Comparison of ENCODE assay signal across 9 cellular contexts in the genomic region with DNA sequence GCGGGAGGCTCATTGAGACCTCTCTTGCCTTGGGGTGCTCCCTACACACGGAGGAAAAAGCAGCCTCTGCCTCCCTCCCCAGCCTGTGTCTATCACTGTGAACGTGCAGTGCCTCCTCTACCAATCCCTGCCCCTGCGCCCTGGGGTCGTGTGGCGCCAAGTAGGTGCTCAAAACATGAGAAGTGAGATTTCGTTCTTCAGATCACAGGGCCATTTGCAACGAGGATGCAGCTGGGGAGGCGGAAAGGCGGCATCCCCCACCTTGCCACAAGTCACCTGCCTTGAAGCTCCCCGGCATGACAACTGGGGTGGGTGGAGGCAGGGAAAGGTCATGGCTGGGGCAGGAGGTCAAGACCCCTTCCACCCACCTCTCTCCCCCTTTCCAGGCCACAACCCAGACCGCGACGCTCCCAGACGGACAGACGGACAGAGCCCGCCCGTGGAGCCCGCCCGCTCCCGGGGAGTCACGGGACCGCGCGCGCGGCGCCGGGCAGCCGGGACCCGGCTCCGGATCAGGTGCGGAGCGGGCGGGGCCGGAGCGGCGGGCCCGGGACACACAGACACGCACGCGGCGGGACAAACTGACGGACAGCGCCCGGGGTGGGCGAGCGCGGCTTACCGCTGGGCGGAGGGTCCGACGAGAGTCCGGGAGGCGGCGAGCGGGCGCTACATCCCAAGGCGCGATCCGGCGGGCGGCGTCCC. TPM values are rescaled to one million over a fixed set of nuclear protein-coding genes. Genes with fewer than 3 reads are reported as not detected.
A peak's percentile ranks its signal among the peaks of the same experiment; 100 is the strongest.
DNase-seq lines count a peak whose midpoint lies in the region; ATAC-seq, FAIRE-seq and TF ChIP-seq lines count a peak whose summit lies in the region.
"Had no signal": no experiment of that assay in that cellular context is flagged by ENCODE, and none has a peak within 500 bp of the region (broad histone marks: within the 10 kb centered on the region; RNA-seq: fewer than 3 reads in every experiment).

No MANE protein-coding gene starts in this region.

- FAIRE-seq in GM19239 (lab: Jason Lieb, UNC), result no peak

- no peaks in the 10 kb centered on the region for H3K9me3 ChIP-seq in colonic mucosa

- H3K36me3 ChIP-seq in BJ (ENCODE audit: control insufficient read depth, insufficient read depth, low read length) (no peaks in the 10 kb centered on the region), colonic mucosa (no peaks in the 10 kb centered on the region)

- POLR2A ChIA-PET in BJ (lab: Charles Lee), result no interaction called here

- H3K36me3 Mint-ChIP-seq in IgD-negative memory B cell, result peaks cover 4% of the 10 kb centered on the region
- H3K36me3 Mint-ChIP-seq in nephron progenitor cell (ENCODE audit: low read depth), result no peaks in the 10 kb centered on the region

- peaks cover 66% of the 10 kb centered on the region for H3K27me3 Mint-ChIP-seq in IgD-negative memory B cell
- H3K27me3 Mint-ChIP-seq in nephron progenitor cell (ENCODE audit: low read depth, poor library complexity), result peaks cover 63% of the 10 kb centered on the region

- CTCF ChIA-PET in BJ (lab: Yijun Ruan, JAX), result interaction anchor here (0.6 to 1.8 kb wide), 2 partner anchors 8 to 9 kb away, joined by 3 to 6 read pairs; no protein-coding TSS in a partner anchor

- ATAC-seq in GM18867 (IDR thresholded peaks at IDR 0.05; ENCODE audit: unreplicated experiment) (no peak), GM19328 (IDR thresholded peaks at IDR 0.05; ENCODE audit: unreplicated experiment) (no peak), HG03159 (IDR thresholded peaks at IDR 0.05; ENCODE audit: unreplicated experiment) (no peak)

- intact Hi-C loops in colonic mucosa (cut with DNase I), result no loop called here

- H3K4me1 Mint-ChIP-seq in IgD-negative memory B cell (peaks cover 9 to 13% (median 12%) of the 10 kb centered on the region in 3 donors), nephron progenitor cell (peaks cover 53% of the 10 kb centered on the region)

- H3K4me1 ChIP-seq in colonic mucosa, result no peaks in the 10 kb centered on the region

- H3K27me3 ChIP-seq in BJ (ENCODE audit: control insufficient read depth, insufficient read depth, low read length) (peaks cover 61% of the 10 kb centered on the region), colonic mucosa (peaks cover 65% of the 10 kb centered on the region)

- TF ChIP-seq CTCF in BJ (IDR thresholded peaks at IDR 0.05; ENCODE audit: insufficient read depth, low read depth, low read length) (no peak), colonic mucosa (IDR thresholded peaks at IDR 0.05) (no peak), nephron progenitor cell (IDR thresholded peaks at IDR 0.05) (no peak)

- no peak overlapping the region for H3K27ac ChIP-seq in colonic mucosa
- H3K27ac ChIP-seq: epithelial cell of prostate had no signal

- no peak for DNase-seq in BJ (ENCODE audit: low read depth)
- DNase-seq in colonic mucosa, result no peak
- DNase-seq in nephron progenitor cell, result peak; percentile 56
- DNase-seq in GM19239 (ENCODE audit: insufficient read length, low spot score), result no peak

- H3K27ac Mint-ChIP-seq in IgD-negative memory B cell, result peak overlapping the region in 2 of 3 donors; percentile 4 to 57
- no peak overlapping the region for H3K27ac Mint-ChIP-seq in nephron progenitor cell

- H3K9ac ChIP-seq in colonic mucosa (ENCODE audit: low read depth in 2 of 2, low read length in 2 of 2), result no peak overlapping the region

- H3K9me3 Mint-ChIP-seq in IgD-negative memory B cell (peaks cover 0 to 2% (median 0%) of the 10 kb centered on the region in 3 donors), nephron progenitor cell (no peaks in the 10 kb centered on the region)

- H3K4me3 Mint-ChIP-seq in IgD-negative memory B cell (peak overlapping the region; percentile 27 to 98 (median 88)), nephron progenitor cell (peak overlapping the region; percentile 81)

- H3K4me3 ChIP-seq in BJ (ENCODE audit: low read depth, low read length), result peak overlapping the region; percentile 20; the same call in 1 of the 2 replicates
- H3K4me3 ChIP-seq in colonic mucosa, result peak overlapping the region; percentile 34

RNA-seq across cellular contexts. Expression of gene KCNJ4, which starts 0.5 kb away (rescaled TPM):
- polyA plus RNA-seq in BJ (2011; rRNA removed) (not detected in 2 replicates), IgD-negative memory B cell (not detected)
- polyA minus RNA-seq in BJ (2011; rRNA and poly(A)+ RNA removed), result not detected in 2 replicates
- not detected for total RNA-seq in colonic mucosa

RNA-seq across cellular contexts. Expression of gene KDELR3, which starts 13.4 kb away (rescaled TPM):
- polyA plus RNA-seq in BJ (2011; rRNA removed) (150 and 222 TPM in 2 replicates), IgD-negative memory B cell (0.56 TPM)
- 63.3 and 103 TPM in 2 replicates for polyA minus RNA-seq in BJ (2011; rRNA and poly(A)+ RNA removed)
- total RNA-seq in colonic mucosa, result 10 to 100 TPM; 26.7 to 29.1 TPM

RNA-seq across cellular contexts. Expression of gene DDX17, which starts 51.6 kb away (rescaled TPM):
- polyA plus RNA-seq in BJ (2011; rRNA removed) (318 and 360 TPM in 2 replicates), IgD-negative memory B cell (55.9 TPM)
- polyA minus RNA-seq in BJ (2011; rRNA and poly(A)+ RNA removed), result 245 and 332 TPM in 2 replicates
- total RNA-seq in colonic mucosa, result 100 to 1,000 TPM; 333 to 359 TPM

Comparison
In these comparisons a context has a peak if more than half of its experiments do, and no peak if none do; other contexts are left out.
1. RNA of gene KDELR3, which starts 13.4 kb away (polyA plus RNA-seq): 150 to 222 TPM in BJ; 0.56 TPM in IgD-negative memory B cell (single experiment); every median in the first group is over 10 times any median in the second.